In the genomic region with DNA sequence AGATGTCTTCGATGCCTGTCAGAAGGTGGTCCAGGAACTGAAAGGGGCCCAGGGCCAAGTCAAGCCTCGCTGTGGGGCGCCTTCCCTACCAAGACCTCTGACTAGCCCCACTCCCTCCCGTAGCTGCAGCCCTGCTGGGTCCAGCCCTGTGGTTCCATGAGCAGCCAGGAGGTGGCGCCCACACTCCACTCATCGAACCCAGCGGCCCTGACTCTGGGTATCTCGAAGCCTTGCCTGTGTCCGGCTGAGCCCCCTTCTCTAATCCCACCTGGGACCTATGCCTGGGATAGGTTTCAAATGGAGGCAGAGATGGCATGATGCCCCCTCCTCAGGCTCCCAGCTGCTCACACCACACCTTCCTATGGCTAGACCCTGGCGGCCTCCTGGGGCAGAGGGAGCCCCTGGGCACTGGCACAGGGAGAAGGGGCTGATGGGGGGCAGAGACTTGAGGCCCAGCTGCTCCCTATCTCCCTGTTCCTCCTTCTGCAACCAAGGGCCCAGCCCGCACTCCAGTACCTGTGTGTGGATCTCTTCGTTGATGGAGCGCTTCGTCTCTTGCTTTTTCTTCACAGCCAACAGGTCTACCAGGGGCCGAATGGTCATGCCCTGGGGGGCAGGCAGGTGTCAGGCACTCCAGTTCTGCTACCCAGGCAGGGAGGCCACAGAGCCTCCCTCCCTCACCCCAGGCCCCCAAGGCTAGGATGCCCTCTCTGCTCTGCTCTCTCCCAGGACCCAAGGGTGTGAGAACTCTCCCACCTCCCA, we compare ENCODE assay signal across 8 cellular contexts. TPM values are rescaled to one million over a fixed set of nuclear protein-coding genes. Genes with fewer than 3 reads are reported as not detected.
DNase-seq lines count a peak whose midpoint lies in the region; ATAC-seq and TF ChIP-seq lines count a peak whose summit lies in the region.

No MANE protein-coding gene starts in this region.

- TF ChIP-seq CTCF in cardiac fibroblast (IDR thresholded peaks at IDR 0.05; ENCODE audit: low read depth, low read length), result peak; percentile 97

- no peak overlapping the region for H3K4me3 ChIP-seq in cardiac fibroblast (replicated peaks in 1 of 2; ENCODE audit: low read depth in 2 of 2, low read length in 2 of 2)

- DNase-seq in NCI-H2171 treated with DMSO at 0.1 percent for 48 hours (lab: John Stamatoyannopoulos, UW) (peak; percentile 59), NCI-H2171 (lab: John Stamatoyannopoulos, UW) (no peak), NCI-H128 (lab: John Stamatoyannopoulos, UW; ENCODE audit: unreplicated experiment) (peak; percentile 58), cardiac fibroblast (ENCODE audit: low read depth in 2 of 2) (peak; percentile 63 to 69), left lobe of liver (ENCODE audit: low spot score) (peak; percentile 77)
- peak; percentile 91 for DNase-seq in activated CD4-positive, CD25-positive, alpha-beta regulatory T cell treated with anti-CD3 and anti-CD28 coated beads, Interleukin-2, amount 50 U/mL, for 72 hours
- peak; percentile 64 to 79 (median 65) for DNase-seq in stimulated activated CD4-positive, alpha-beta T cell treated with anti-CD3 and anti-CD28 coated beads, TNF-alpha, amount 100 ng/mL, for 24 hours (ENCODE audit: low read depth in 3 of 3)

- ATAC-seq in left lobe of liver (peak; percentile 91), GM18519 (IDR thresholded peaks at IDR 0.05; ENCODE audit: low FRiP score, unreplicated experiment) (no peak)

RNA-seq across cellular contexts. Expression of a gene that starts 52.0 kb away (rescaled TPM):
- total RNA-seq in left lobe of liver, result 2.7 TPM
